8 cellular contexts compared by ENCODE assay signal in genomic region chr11:75240381-75241035, GRCh38. TPM values are rescaled to one million over a fixed set of nuclear protein-coding genes. Genes with fewer than 3 reads are reported as not detected.
A peak's percentile ranks its signal among the peaks of the same experiment; 100 is the strongest.
DNase-seq lines count a peak whose midpoint lies in the region; ATAC-seq, FAIRE-seq and TF ChIP-seq lines count a peak whose summit lies in the region.

A gene with protein sequence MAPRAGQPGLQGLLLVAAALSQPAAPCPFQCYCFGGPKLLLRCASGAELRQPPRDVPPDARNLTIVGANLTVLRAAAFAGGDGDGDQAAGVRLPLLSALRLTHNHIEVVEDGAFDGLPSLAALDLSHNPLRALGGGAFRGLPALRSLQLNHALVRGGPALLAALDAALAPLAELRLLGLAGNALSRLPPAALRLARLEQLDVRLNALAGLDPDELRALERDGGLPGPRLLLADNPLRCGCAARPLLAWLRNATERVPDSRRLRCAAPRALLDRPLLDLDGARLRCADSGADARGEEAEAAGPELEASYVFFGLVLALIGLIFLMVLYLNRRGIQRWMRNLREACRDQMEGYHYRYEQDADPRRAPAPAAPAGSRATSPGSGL (plus strand): TSS chr11:75240774. CDS start chr11:75241050, 276 bp downstream.

- RAD21 ChIA-PET in GM12878 (lab: Charles Lee; ENCODE audit: unreplicated experiment), result interaction anchor here (1.5 kb wide), 1 partner anchor 100 kb away, joined by 4 read pairs; no protein-coding TSS in a partner anchor

- peak within 1 kb of the TSS; percentile 67 for H3K4me3 Mint-ChIP-seq in CD4-positive, alpha-beta T cell

- no peaks in the 10 kb centered on the region for H3K36me3 Mint-ChIP-seq in CD4-positive, alpha-beta T cell (ENCODE audit: low read depth)

- intact Hi-C loops in CD4-positive, alpha-beta T cell (cut with DNase I, micrococcal nuclease), result no loop called here
- intact Hi-C loops in GM12878 (cut with micrococcal nuclease; ENCODE audit: unreplicated experiment) (no loop called here), testis (cut with DNase I; ENCODE audit: low total_unique reads) (loop anchor here (5.0 to 10.0 kb wide), 3 partner anchors 98 to 296 kb away; partner anchors contain the start of genes SPCS2 and XRRA1)

- H3K4me2 ChIP-seq in GM12878 (ENCODE audit: control insufficient read depth, insufficient read depth), result peak within 1 kb of the TSS; percentile 42; the same call in 1 of the 2 replicates

- H3K79me2 ChIP-seq in GM12878 (ENCODE audit: control insufficient read depth, insufficient read depth, low read length), result no peaks in the 10 kb centered on the region

- H4K20me1 ChIP-seq in GM12878 (ENCODE audit: control insufficient read depth, insufficient read depth), result no peaks in the 10 kb centered on the region

- peaks cover 33% of the 10 kb centered on the region for H3K27me3 ChIP-seq in CD4-positive, alpha-beta T cell (ENCODE audit: control insufficient read depth, insufficient read depth, low read length)
- peaks cover 6 to 20% of the 10 kb centered on the region in 2 experiments for H3K27me3 ChIP-seq in GM12878 (replicated peaks in 1 of 2; ENCODE audit: control insufficient read depth in 2 of 2, insufficient read depth in 2 of 2, low read length in 1 of 2)
- H3K27me3 ChIP-seq in lung (ENCODE audit: control insufficient read depth, insufficient read depth), result peaks cover 3% of the 10 kb centered on the region
- H3K27me3 ChIP-seq in testis, result no peaks in the 10 kb centered on the region

- POLR2A ChIA-PET in CD4-positive, alpha-beta T cell (lab: Charles Lee), result interaction anchor here (0.9 to 2.5 kb wide), 7 partner anchors 9 to 252 kb away, joined by 3 to 19 read pairs (median 6); partner anchors contain the start of gene NEU3
- POLR2A ChIA-PET in GM12878 (lab: Charles Lee), result no interaction called here

- CTCF ChIA-PET in CD4-positive, alpha-beta T cell (lab: Charles Lee), result interaction anchor here (0.8 to 3.6 kb wide), 10 partner anchors 8 to 311 kb away, joined by 3 to 60 read pairs (median 5); no protein-coding TSS in a partner anchor
- CTCF ChIA-PET in GM12878 (lab: Yijun Ruan, JAX), result interaction anchor here (1.1 to 1.3 kb wide), 4 partner anchors 94 to 218 kb away, joined by 3 to 6 read pairs (median 5); no protein-coding TSS in a partner anchor

- TF ChIP-seq POLR2A in GM12878 (IDR thresholded peaks at IDR 0.05; ENCODE audit: low read depth, low read length) (no peak), testis (IDR thresholded peaks at IDR 0.05) (no peak)

- no peak within 1 kb of the TSS for H3K27ac Mint-ChIP-seq in CD4-positive, alpha-beta T cell

- BruUV-seq in GM12878 (replicated peaks; lab: Mats Ljungman, UMichigan), result no TSS peak

- TF ChIP-seq RAD21 in GM12878 (IDR thresholded peaks at IDR 0.05; ENCODE audit: insufficient read depth, low read depth, low read length), result no peak

- no peaks in the 10 kb centered on the region for H3K9me3 Mint-ChIP-seq in CD4-positive, alpha-beta T cell

- H3K9me3 ChIP-seq in CD4-positive, alpha-beta T cell (ENCODE audit: control insufficient read depth, low read length), result no peaks in the 10 kb centered on the region
- H3K9me3 ChIP-seq in GM12878 (replicated peaks; ENCODE audit: control insufficient read depth, insufficient read depth, low read length), result no peaks in the 10 kb centered on the region
- no peaks in the 10 kb centered on the region for H3K9me3 ChIP-seq in lung (ENCODE audit: control insufficient read depth in 2 of 2, insufficient read depth in 1 of 2, low read length in 1 of 2)
- H3K9me3 ChIP-seq in testis, result no peaks in the 10 kb centered on the region

- peaks cover 5% of the 10 kb centered on the region for H3K4me1 Mint-ChIP-seq in CD4-positive, alpha-beta T cell (ENCODE audit: low read depth)

- SMC1A ChIA-PET in GM12878 (lab: Charles Lee; ENCODE audit: uncharacterized antibody, unreplicated experiment), result no interaction called here

- no peak within 1 kb of the TSS for H3K4me3 ChIP-seq in GM12878
- peak within 1 kb of the TSS; percentile 33 for H3K4me3 ChIP-seq in lung
- peak within 1 kb of the TSS; percentile 57 to 63 for H3K4me3 ChIP-seq in testis

- in situ Hi-C loops in GM12878 (cut with MboI), result no loop called here

- H3K4me1 ChIP-seq in GM12878 (ENCODE audit: control insufficient read depth, insufficient read depth, low read length) (no peaks in the 10 kb centered on the region; the same call in 1 of the 2 replicates), lung (ENCODE audit: control insufficient read depth in 2 of 2, insufficient read depth in 2 of 2, low read length in 2 of 2) (peaks cover 0 to 6% of the 10 kb centered on the region in 2 donors), testis (no peaks in the 10 kb centered on the region)

- H2AFZ ChIP-seq in GM12878 (ENCODE audit: control insufficient read depth, low read depth, low read length), result peak within 1 kb of the TSS; percentile 55

- H3K9ac ChIP-seq in GM12878 (ENCODE audit: control insufficient read depth, insufficient read depth, low read length), result no peak within 1 kb of the TSS

- DNase-seq in CD4-positive, alpha-beta T cell, result no peak
- DNase-seq in NCI-H1105 (lab: John Stamatoyannopoulos, UW) (peak; percentile 41), GM12878 (ENCODE audit: low read depth, low spot score) (no peak), lung (ENCODE audit: low spot score) (no peak), testis (peak; percentile 62), AG08396 (ENCODE audit: low spot score) (no peak), cerebellum (ENCODE audit: low spot score) (no peak)

- TF ChIP-seq CTCF in CD4-positive, alpha-beta T cell (IDR thresholded peaks at IDR 0.05), result no peak
- TF ChIP-seq CTCF in GM12878 (IDR thresholded peaks at IDR 0.05 in 2 of 3, conservative IDR thresholded peaks at IDR 0.05 in 1 of 3; ENCODE audit: control insufficient read depth in 2 of 3, extremely low read depth in 1 of 3, insufficient read depth in 1 of 3, low read depth in 3 of 3, low read length in 3 of 3) (no peak), lung (IDR thresholded peaks at IDR 0.05; ENCODE audit: control extremely low read depth, extremely low read depth) (no peak), testis (IDR thresholded peaks at IDR 0.05) (no peak)

- H3K36me3 ChIP-seq in GM12878 (ENCODE audit: control insufficient read depth in 2 of 2, insufficient read depth in 2 of 2, low read length in 1 of 2) (no peaks in the 10 kb centered on the region), lung (ENCODE audit: control insufficient read depth in 2 of 2, insufficient read depth in 2 of 2, low read length in 2 of 2) (no peaks in the 10 kb centered on the region), testis (ENCODE audit: low read depth, missing control alignments) (no peaks in the 10 kb centered on the region)

- H3K27ac ChIP-seq in CD4-positive, alpha-beta T cell (ENCODE audit: low read depth, low read length), result no peak within 1 kb of the TSS
- H3K27ac ChIP-seq in GM12878 (ENCODE audit: control insufficient read depth, insufficient read depth) (no peak within 1 kb of the TSS), lung (ENCODE audit: low read depth in 1 of 2, low read length in 1 of 2) (no peak within 1 kb of the TSS), testis (peak within 1 kb of the TSS in 1 of 2 donors; percentile 79)

- FAIRE-seq in GM12878 (lab: Jason Lieb, UNC), result no peak

- TF ChIP-seq EP300 in GM12878 (IDR thresholded peaks at IDR 0.05; ENCODE audit: borderline replicate concordance in 1 of 2, control insufficient read depth in 1 of 2, low read depth in 2 of 2, low read length in 2 of 2), result no peak

- peaks cover 70% of the 10 kb centered on the region for H3K27me3 Mint-ChIP-seq in CD4-positive, alpha-beta T cell

- 26% methylated on average over 39 of the region's 56 CpGs for WGBS in GM12878 (ENCODE audit: insufficient coverage, insufficient replicate concordance, low lambda C conversion rate, missing lambda C conversion rate)
- 0 to 2% methylated on average over 35 to 56 of the region's 56 CpGs for WGBS in lung, 2 donors
- 1 to 4% methylated on average over 5 to 45 of the region's 56 CpGs for WGBS in testis, 2 donors

- ATAC-seq in CD4-positive, alpha-beta T cell (ENCODE audit: poor library complexity), result no peak
- no peak for ATAC-seq in GM12878
- ATAC-seq in lung (ENCODE audit: insufficient read depth, low FRiP score), result no peak
- ATAC-seq in HG02840 (IDR thresholded peaks at IDR 0.05; ENCODE audit: low FRiP score, unreplicated experiment), result no peak

TF ChIP-seq in GM12878, 131 proteins besides CTCF, POLR2A, EP300 and RAD21:
- TF ChIP-seq RELA (IDR thresholded peaks at IDR 0.05; ENCODE audit: borderline replicate concordance, partially characterized antibody) (no peak), EGR1 (IDR thresholded peaks at IDR 0.05; ENCODE audit: borderline replicate concordance in 1 of 2, low read depth in 2 of 2, low read length in 2 of 2) (0 out of 3 replicates have a peak, but pooled peaks of 1 of the 2 experiments have one; percentile 13), NR2C2 (IDR thresholded peaks at IDR 0.05; ENCODE audit: borderline replicate concordance, control insufficient read depth, insufficient read length, low read depth) (no peak), POLR2AphosphoS2 (IDR thresholded peaks at IDR 0.05; ENCODE audit: low read depth, low read length) (no peak)

RNA-seq across cellular contexts. Expression of the gene that starts here (rescaled TPM):
- under 1 TPM; 0.78 to 0.80 TPM for total RNA-seq in CD4-positive, alpha-beta T cell
- total RNA-seq in GM12878 (2013; cell fraction: nucleolus; rRNA removed), result not detected in 2 replicates
- total RNA-seq in GM12878 (2014; rRNA removed) (not detected in 2 replicates), GM12878 (2014; rRNA removed; fragmentation: Illumina TruSeq; extraction: Trizol) (not detected in 2 replicates), GM12878 (2021) (not detected in 2 replicates), lung (under 1 TPM; 0.11 to 0.58 TPM), testis (10 to 100 TPM in 1 of 2 donors, 1 to 10 TPM in 1; 8.1 to 15.4 TPM), cerebellum (0.09 TPM)
- not detected for polyA plus RNA-seq in GM12878 (2011; ENCODE audit: low read depth)
- polyA plus RNA-seq in GM12878 (2011; rRNA removed) (not detected in 2 replicates), GM12878 (2014; fragmentation: Illumina TruSeq; extraction: Trizol) (not detected in 2 replicates), GM12878 (2014; fragmentation: Nextera tagmentation; extraction: Ambion mirVana) (not detected), GM12878 (2014; rRNA removed) (not detected in 2 replicates), GM12878 (2016; fragmentation: Nextera tagmentation; extraction: Ambion mirVana) (not detected), lung (under 1 TPM; 0.12 to 0.55 TPM), testis (ENCODE audit: insufficient read depth, low read depth, low replicate concordance) (10.0 TPM)
- polyA plus RNA-seq in GM12878 (2011; cell fraction: cytosol; rRNA removed), result not detected in 2 replicates
- polyA plus RNA-seq in GM12878 (2011; cell fraction: nucleus; rRNA removed), result not detected in 2 replicates
- not detected in 2 replicates for polyA plus RNA-seq in GM12878 (2012)
- not detected in 2 replicates for polyA minus RNA-seq in GM12878 (2011; rRNA and poly(A)+ RNA removed)
- not detected in 2 replicates for polyA minus RNA-seq in GM12878 (2011; cell fraction: cytosol; rRNA and poly(A)+ RNA removed)
- not detected in 2 replicates for polyA minus RNA-seq in GM12878 (2011; cell fraction: nucleus; rRNA and poly(A)+ RNA removed)

Comparison
In these comparisons a context has a peak if more than half of its experiments do, and no peak if none do; other contexts are left out.
1. DNase-seq: peak in NCI-H1105 (single experiment) and testis (single experiment); none in CD4-positive, alpha-beta T cell (0 of 10), GM12878 (single experiment), lung (single experiment), AG08396 (single experiment) and cerebellum (single experiment).